12 cellular contexts compared by ENCODE assay signal in the genomic region with DNA sequence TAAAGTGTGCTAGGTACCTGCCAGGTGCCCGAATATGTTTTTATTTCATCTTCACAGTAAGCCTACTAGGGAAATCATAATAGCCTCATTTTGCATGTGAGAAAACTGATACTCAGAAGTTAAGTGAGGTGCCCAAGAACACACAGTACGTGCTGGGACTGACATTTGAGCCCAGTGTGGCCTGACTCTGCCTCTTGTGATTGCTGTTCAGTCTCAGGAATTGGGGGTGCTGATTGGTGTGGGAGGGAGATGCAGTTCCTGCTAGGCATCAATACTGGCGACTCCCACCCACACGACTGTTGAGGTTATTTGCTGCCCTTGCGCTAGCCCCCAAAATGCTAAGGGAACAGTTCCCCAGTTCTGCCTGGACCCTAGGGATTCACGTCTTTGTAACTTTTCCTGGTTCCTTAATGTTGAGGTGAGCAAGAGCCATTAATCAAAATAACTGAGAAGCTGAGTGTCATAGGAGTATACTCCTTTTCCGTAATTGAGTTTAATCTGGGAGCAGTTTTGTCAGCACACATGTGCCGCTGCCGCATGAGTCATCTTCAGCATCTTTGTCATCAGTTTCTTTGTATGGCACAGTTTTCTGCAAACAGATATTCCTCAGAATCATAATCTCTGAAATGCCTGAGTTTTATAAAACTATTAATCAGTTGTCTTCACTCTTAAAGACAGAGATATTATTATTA.
A peak's percentile ranks its signal among the peaks of the same experiment; 100 is the strongest.
DNase-seq lines count a peak whose midpoint lies in the region; ATAC-seq and TF ChIP-seq lines count a peak whose summit lies in the region.
"Had no signal": no experiment of that assay in that cellular context is flagged by ENCODE, and none has a peak within 500 bp of the region (broad histone marks: within the 10 kb centered on the region; RNA-seq: fewer than 3 reads in every experiment).

No MANE protein-coding gene starts in this region.

- no peak overlapping the region for H3K4me3 Mint-ChIP-seq in dendritic cell treated with granulocyte-macrophage colony-stimulating factor and Interleukin-4, amounts not matched to agents 40 ng/mL and 50 ng/mL, for 4 days
- H3K4me3 Mint-ChIP-seq in osteocyte (ENCODE audit: unreplicated experiment): no peak overlapping the region

- intact Hi-C loops in dendritic cell treated with granulocyte-macrophage colony-stimulating factor and Interleukin-4, amounts not matched to agents 40 ng/mL and 50 ng/mL, for 4 days (cut with micrococcal nuclease): no loop called here

- ATAC-seq in GM21423 (IDR thresholded peaks at IDR 0.05; ENCODE audit: unreplicated experiment): no peak
- ATAC-seq: left cardiac atrium had no signal

- peak overlapping the region; percentile 65 for H3K27ac Mint-ChIP-seq in dendritic cell treated with granulocyte-macrophage colony-stimulating factor and Interleukin-4, amounts not matched to agents 40 ng/mL and 50 ng/mL, for 4 days
- H3K27ac Mint-ChIP-seq in osteocyte (ENCODE audit: unreplicated experiment): peak overlapping the region; percentile 2

- no peaks in the 10 kb centered on the region for H3K27me3 Mint-ChIP-seq in dendritic cell treated with granulocyte-macrophage colony-stimulating factor and Interleukin-4, amounts not matched to agents 40 ng/mL and 50 ng/mL, for 4 days
- no peaks in the 10 kb centered on the region for H3K27me3 Mint-ChIP-seq in osteocyte (ENCODE audit: unreplicated experiment)

- DNase-seq in NCI-H2107 treated with DMSO at 0.1 percent for 48 hours (lab: John Stamatoyannopoulos, UW; ENCODE audit: unreplicated experiment) (peak; percentile 93), NCI-H2107 (lab: John Stamatoyannopoulos, UW) (no peak), RPMI7951 (ENCODE audit: low read depth) (peak; percentile 54), osteocyte (ENCODE audit: extremely low spot score, unreplicated experiment) (no peak), putamen (ENCODE audit: low spot score) (no peak), DMS53 (lab: John Stamatoyannopoulos, UW) (no peak)
- DNase-seq: GF-D8, left cardiac atrium, NCI-H1105 treated with DMSO at 0.1 percent for 48 hours, ovary had no signal

- no peak for TF ChIP-seq CTCF in osteocyte (IDR thresholded peaks at IDR 0.05)

- peaks cover 24% of the 10 kb centered on the region for H3K4me1 Mint-ChIP-seq in dendritic cell treated with granulocyte-macrophage colony-stimulating factor and Interleukin-4, amounts not matched to agents 40 ng/mL and 50 ng/mL, for 4 days (ENCODE audit: low read depth)
- peaks cover 35% of the 10 kb centered on the region for H3K4me1 Mint-ChIP-seq in osteocyte (ENCODE audit: unreplicated experiment)

- H3K36me3 Mint-ChIP-seq in dendritic cell treated with granulocyte-macrophage colony-stimulating factor and Interleukin-4, amounts not matched to agents 40 ng/mL and 50 ng/mL, for 4 days (ENCODE audit: low read depth): no peaks in the 10 kb centered on the region
- H3K36me3 Mint-ChIP-seq in osteocyte (ENCODE audit: unreplicated experiment): no peaks in the 10 kb centered on the region

- H3K9me3 Mint-ChIP-seq in dendritic cell treated with granulocyte-macrophage colony-stimulating factor and Interleukin-4, amounts not matched to agents 40 ng/mL and 50 ng/mL, for 4 days: no peaks in the 10 kb centered on the region
- H3K9me3 Mint-ChIP-seq in osteocyte (ENCODE audit: unreplicated experiment): no peaks in the 10 kb centered on the region

Comparison
In these comparisons a context has a peak if more than half of its experiments do, and no peak if none do; other contexts are left out.
1. DNase-seq: peak in NCI-H2107 treated with DMSO at 0.1 percent for 48 hours (single experiment) and RPMI7951 (single experiment); none in NCI-H2107 (single experiment), osteocyte (single experiment), putamen (single experiment) and DMS53 (single experiment).